21 cellular contexts compared by ENCODE assay signal in the genomic region with DNA sequence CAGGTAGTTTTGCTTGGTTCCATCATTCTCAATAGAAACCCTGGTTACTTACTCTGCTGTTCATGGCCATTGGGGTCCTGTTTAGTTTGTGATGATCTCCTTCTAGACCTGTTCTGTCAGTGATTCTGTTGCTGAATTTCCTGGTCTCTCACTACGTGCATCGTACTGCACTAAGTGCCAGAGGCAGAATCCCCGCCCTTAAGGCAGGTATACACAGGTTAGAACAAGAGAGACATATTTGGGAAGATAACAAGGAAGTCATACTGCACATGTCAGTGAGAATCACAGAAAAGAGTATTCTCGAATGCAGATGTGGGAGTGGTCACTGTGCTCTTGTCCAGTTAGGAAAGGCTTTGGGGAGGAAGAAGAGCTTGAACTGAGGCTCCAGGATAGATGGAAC.
"Had no signal": no experiment of that assay in that cellular context is flagged by ENCODE, and none has a peak within 500 bp of the region (broad histone marks: within the 10 kb centered on the region; RNA-seq: fewer than 3 reads in every experiment).

No MANE protein-coding gene starts in this region.

- H3K9me3 Mint-ChIP-seq: dendritic cell treated with granulocyte-macrophage colony-stimulating factor and Interleukin-4, amounts not matched to agents 40 ng/mL and 50 ng/mL, for 4 days; effector memory CD8-positive, alpha-beta T cell; stimulated activated naive CD8-positive, alpha-beta T cell treated with anti-CD3 and anti-CD28 coated beads, Interleukin-15, amount 100 ng/mL, for 72 hours had no signal

- H3K4me3 ChIP-seq: gastroesophageal sphincter, left ventricle myocardium inferior, lower lobe of right lung, mucosa of descending colon, thoracic aorta, transverse colon had no signal

- H3K27me3 Mint-ChIP-seq: dendritic cell treated with granulocyte-macrophage colony-stimulating factor and Interleukin-4, amounts not matched to agents 40 ng/mL and 50 ng/mL, for 4 days; stimulated activated naive CD8-positive, alpha-beta T cell treated with anti-CD3 and anti-CD28 coated beads, Interleukin-15, amount 100 ng/mL, for 72 hours had no signal

- H3K4me1 ChIP-seq: gastroesophageal sphincter, left ventricle myocardium inferior, lower lobe of right lung had no signal

- H3K27ac Mint-ChIP-seq: dendritic cell treated with granulocyte-macrophage colony-stimulating factor and Interleukin-4, amounts not matched to agents 40 ng/mL and 50 ng/mL, for 4 days; effector memory CD8-positive, alpha-beta T cell; naive thymus-derived CD8-positive, alpha-beta T cell; stimulated activated naive B cell treated with anti-CD40 and anti-IgM and Interleukin-4, amounts not matched to agents 10 μg/mL and 1 μg/mL and 100 μg/mL, for 72 hours; stimulated activated naive CD8-positive, alpha-beta T cell treated with anti-CD3 and anti-CD28 coated beads, Interleukin-15, amount 100 ng/mL, for 72 hours had no signal

- FAIRE-seq: colon had no signal

- ATAC-seq: effector memory CD8-positive, alpha-beta T cell; gastroesophageal sphincter; left cardiac atrium; lower lobe of right lung; mucosa of descending colon; naive thymus-derived CD8-positive, alpha-beta T cell; sciatic nerve; stimulated activated naive B cell treated with anti-CD40 and anti-IgM and Interleukin-4, amounts not matched to agents 10 μg/mL and 1 μg/mL and 100 μg/mL, for 72 hours; stimulated activated naive CD8-positive, alpha-beta T cell treated with anti-CD3 and anti-CD28 coated beads, Interleukin-15, amount 100 ng/mL, for 72 hours had no signal

- H3K4me1 Mint-ChIP-seq: naive thymus-derived CD8-positive, alpha-beta T cell had no signal

- DNase-seq: cerebellar nuclear complex; effector memory CD8-positive, alpha-beta T cell; glutamatergic neuron; islet precursor cell; left cardiac atrium; left ventricle myocardium inferior; lower lobe of right lung; mesendoderm; mucosa of descending colon; naive thymus-derived CD8-positive, alpha-beta T cell; posterior cingulate gyrus; stimulated activated CD4-positive, alpha-beta T cell treated with anti-CD3 and anti-CD28 coated beads, Interleukin-2, amount 100 ng/mL, for 24 hours; stimulated activated CD4-positive, alpha-beta T cell treated with anti-CD3 and anti-CD28 coated beads, Interleukin-4, amount 100 ng/mL, for 4 hours; stimulated activated naive B cell treated with anti-CD40 and anti-IgM and Interleukin-4, amounts not matched to agents 10 μg/mL and 1 μg/mL and 100 μg/mL, for 72 hours; stimulated activated naive CD8-positive, alpha-beta T cell treated with anti-CD3 and anti-CD28 coated beads, Interleukin-15, amount 100 ng/mL, for 72 hours; transverse colon had no signal

- H3K36me3 ChIP-seq: gastroesophageal sphincter, left ventricle myocardium inferior, lower lobe of right lung, thoracic aorta, transverse colon had no signal

- H3K27ac ChIP-seq: gastroesophageal sphincter, left ventricle myocardium inferior, lower lobe of right lung, thoracic aorta, transverse colon had no signal

- H3K36me3 Mint-ChIP-seq: naive thymus-derived CD8-positive, alpha-beta T cell; stimulated activated naive B cell treated with anti-CD40 and anti-IgM and Interleukin-4, amounts not matched to agents 10 μg/mL and 1 μg/mL and 100 μg/mL, for 72 hours had no signal

- H3K4me3 Mint-ChIP-seq: dendritic cell treated with granulocyte-macrophage colony-stimulating factor and Interleukin-4, amounts not matched to agents 40 ng/mL and 50 ng/mL, for 4 days; effector memory CD8-positive, alpha-beta T cell; naive thymus-derived CD8-positive, alpha-beta T cell; stimulated activated naive B cell treated with anti-CD40 and anti-IgM and Interleukin-4, amounts not matched to agents 10 μg/mL and 1 μg/mL and 100 μg/mL, for 72 hours; stimulated activated naive CD8-positive, alpha-beta T cell treated with anti-CD3 and anti-CD28 coated beads, Interleukin-15, amount 100 ng/mL, for 72 hours had no signal

- H3K9me3 ChIP-seq: gastroesophageal sphincter, left ventricle myocardium inferior, lower lobe of right lung, mucosa of descending colon, thoracic aorta, transverse colon had no signal
